Comparison of ENCODE assay signal across 9 cellular contexts in the genomic region with DNA sequence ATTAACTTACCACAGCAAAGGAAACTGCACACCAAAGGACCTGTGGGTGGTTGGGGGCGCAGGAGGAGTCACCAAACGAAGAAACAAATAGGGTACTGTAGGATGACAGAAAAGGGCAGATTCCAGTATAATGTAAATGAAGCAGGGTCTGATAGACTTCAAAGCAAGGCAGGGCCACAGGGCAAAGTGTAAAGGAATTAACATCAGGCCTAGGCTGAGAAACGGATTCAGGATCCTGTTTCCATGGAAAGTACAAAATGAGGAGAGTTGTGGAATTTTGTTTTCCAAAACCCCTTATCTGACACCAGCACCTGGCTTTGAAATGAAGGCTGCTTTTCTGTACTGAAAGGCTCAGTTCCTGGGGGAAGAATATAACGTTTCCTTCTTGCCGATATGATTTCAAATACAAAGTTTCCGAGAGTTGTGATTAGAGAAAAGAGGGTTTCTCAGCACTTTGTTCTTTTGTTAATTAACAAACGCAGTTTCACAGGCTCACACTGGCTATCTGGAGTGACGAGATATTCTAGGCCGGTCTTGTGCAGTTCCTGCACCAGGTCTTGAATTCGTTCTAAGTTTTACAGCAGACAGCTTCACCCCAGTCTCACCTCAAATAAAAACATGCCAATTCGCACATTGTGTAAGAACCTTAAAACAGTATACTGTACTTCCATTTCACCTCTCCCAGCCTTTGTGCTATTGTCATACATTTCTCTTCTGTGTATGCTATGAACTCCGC. TPM values are rescaled to one million over a fixed set of nuclear protein-coding genes. Genes with fewer than 3 reads are reported as not detected.
"Had no signal": no experiment of that assay in that cellular context is flagged by ENCODE, and none has a peak within 500 bp of the region (broad histone marks: within the 10 kb centered on the region; RNA-seq: fewer than 3 reads in every experiment).

No MANE protein-coding gene starts in this region.

- H3K4me3 ChIP-seq: GM23248 had no signal

- H3K4me3 Mint-ChIP-seq: IgD-negative memory B cell had no signal

- DNase-seq: GM23248, GOT3, H7, HCEC 1CT, KG1 had no signal

- H3K27ac Mint-ChIP-seq: IgD-negative memory B cell had no signal

- H3K9ac ChIP-seq: GM23248 had no signal

- H3K27ac ChIP-seq: GM23248 had no signal

- H2AFZ ChIP-seq: GM23248 had no signal

- FAIRE-seq: HTR-8/SVneo had no signal

RNA-seq across cellular contexts. Expression of a gene that starts 5.8 kb away (rescaled TPM):
- total RNA-seq: GM23248, H4, H7, HT-29 had no signal
- polyA plus RNA-seq: GM23248, IgD-negative memory B cell had no signal

RNA-seq across cellular contexts. Expression of a gene that starts 28.7 kb away (rescaled TPM):
- total RNA-seq: GM23248, H4, H7, HT-29 had no signal
- polyA plus RNA-seq: GM23248, IgD-negative memory B cell had no signal

RNA-seq across cellular contexts. Expression of a gene that starts 28.8 kb away (rescaled TPM):
- total RNA-seq: GM23248, H4, H7, HT-29 had no signal
- polyA plus RNA-seq: GM23248, IgD-negative memory B cell had no signal

RNA-seq across cellular contexts. Expression of a gene that starts 40.2 kb away (rescaled TPM):
- total RNA-seq: GM23248, H4, H7, HT-29 had no signal
- polyA plus RNA-seq: GM23248, IgD-negative memory B cell had no signal

RNA-seq across cellular contexts. Expression of a gene that starts 55.9 kb away (rescaled TPM):
- total RNA-seq: GM23248, H4, H7, HT-29 had no signal
- polyA plus RNA-seq: GM23248, IgD-negative memory B cell had no signal
